Comparison of ENCODE assay signal across 8 cellular contexts in genomic region chr5:170338933-170339779, GRCh38. TPM values are rescaled to one million over a fixed set of nuclear protein-coding genes. Genes with fewer than 3 reads are reported as not detected.
A peak's percentile ranks its signal among the peaks of the same experiment; 100 is the strongest.
DNase-seq lines count a peak whose midpoint lies in the region; ATAC-seq and TF ChIP-seq lines count a peak whose summit lies in the region.

No MANE protein-coding gene starts in this region.

- no peak overlapping the region for H2AFZ ChIP-seq in MM.1S (ENCODE audit: low read length)

- no peaks in the 10 kb centered on the region for H3K9me2 ChIP-seq in MM.1S (replicated peaks; ENCODE audit: insufficient read depth, low read length)

- peak; percentile 96 for TF ChIP-seq CTCF in GM12864 (IDR thresholded peaks at IDR 0.05; ENCODE audit: low read depth, low read length, missing control alignments)
- peak; percentile 100 for TF ChIP-seq CTCF in MM.1S (IDR thresholded peaks at IDR 0.05; ENCODE audit: low read length)

- no peaks in the 10 kb centered on the region for H3K36me3 ChIP-seq in MM.1S (replicated peaks; ENCODE audit: insufficient read depth, low read length)

- no peaks in the 10 kb centered on the region for H3K9me3 ChIP-seq in MM.1S (replicated peaks; ENCODE audit: insufficient read depth, low read length)

- H3K4me3 ChIP-seq in GM12864 (ENCODE audit: low read depth, low read length) (no peak overlapping the region), MM.1S (ENCODE audit: low read length) (no peak overlapping the region)

- no peak overlapping the region for H3K27ac ChIP-seq in MM.1S (ENCODE audit: low read length)

- H3K79me2 ChIP-seq in MM.1S (ENCODE audit: low read length): no peaks in the 10 kb centered on the region

- H3K27me3 ChIP-seq in MM.1S (replicated peaks; ENCODE audit: insufficient read depth, low read length): no peaks in the 10 kb centered on the region

- ATAC-seq in GM21825 (IDR thresholded peaks at IDR 0.05; ENCODE audit: unreplicated experiment) (peak; percentile 84), left ventricle myocardium superior (peak; percentile 70)

- no peaks in the 10 kb centered on the region for H3F3A ChIP-seq in MM.1S (ENCODE audit: insufficient read depth, low read length)

- H3K4me1 ChIP-seq in MM.1S (ENCODE audit: low read length): peaks cover 13% of the 10 kb centered on the region

- intact Hi-C loops in left ventricle myocardium superior (cut with micrococcal nuclease): no loop called here

- no peaks in the 10 kb centered on the region for H4K20me1 ChIP-seq in MM.1S (ENCODE audit: insufficient read depth, low read length)

- H3K9ac ChIP-seq in MM.1S (ENCODE audit: low read length): no peak overlapping the region

- DNase-seq in GM12864 (ENCODE audit: low read depth) (no peak), MM.1S (peak; percentile 81), left ventricle myocardium superior (no peak), ecto neural progenitor cell (ENCODE audit: low spot score) (no peak), DMS79 (lab: John Stamatoyannopoulos, UW) (no peak)
- DNase-seq in activated CD8-positive, alpha-beta memory T cell treated with anti-CD3 and anti-CD28 coated beads, Interleukin-2, amount 50 U/mL, for 4 hours: peak; percentile 69
- DNase-seq in stimulated activated CD8-positive, alpha-beta memory T cell treated with anti-CD3 and anti-CD28 coated beads, Interleukin-7, amount 100 ng/mL, for 4 hours (ENCODE audit: low read depth in 2 of 2): peak; percentile 49 to 58

- no peak overlapping the region for H3K4me2 ChIP-seq in MM.1S (ENCODE audit: low read depth, low read length)

RNA-seq across cellular contexts. Expression of gene LCP2, which starts 41.6 kb away (rescaled TPM):
- total RNA-seq in left ventricle myocardium superior: 7.1 TPM

RNA-seq across cellular contexts. Expression of gene KCNMB1, which starts 50.0 kb away (rescaled TPM):
- total RNA-seq in left ventricle myocardium superior: 0.47 TPM

Comparison
In these comparisons a context has a peak if more than half of its experiments do, and no peak if none do; other contexts are left out.
1. DNase-seq: peak in MM.1S (single experiment), activated CD8-positive, alpha-beta memory T cell treated with anti-CD3 and anti-CD28 coated beads, Interleukin-2, amount 50 U/mL, for 4 hours (single experiment) and stimulated activated CD8-positive, alpha-beta memory T cell treated with anti-CD3 and anti-CD28 coated beads, Interleukin-7, amount 100 ng/mL, for 4 hours (2 of 2); none in GM12864 (single experiment), left ventricle myocardium superior (single experiment), ecto neural progenitor cell (single experiment) and DMS79 (single experiment).